Comparison of ENCODE assay signal across 1 cellular context in genomic region chr2:149733936-149734685, GRCh38.
TF ChIP-seq lines count a peak whose summit lies in the region.

No MANE protein-coding gene starts in this region.

TF ChIP-seq in HEK293, 187 proteins besides CTCF, POLR2A, EP300 and RAD21 (continued from another document):
- TF ChIP-seq, protein P1, sequence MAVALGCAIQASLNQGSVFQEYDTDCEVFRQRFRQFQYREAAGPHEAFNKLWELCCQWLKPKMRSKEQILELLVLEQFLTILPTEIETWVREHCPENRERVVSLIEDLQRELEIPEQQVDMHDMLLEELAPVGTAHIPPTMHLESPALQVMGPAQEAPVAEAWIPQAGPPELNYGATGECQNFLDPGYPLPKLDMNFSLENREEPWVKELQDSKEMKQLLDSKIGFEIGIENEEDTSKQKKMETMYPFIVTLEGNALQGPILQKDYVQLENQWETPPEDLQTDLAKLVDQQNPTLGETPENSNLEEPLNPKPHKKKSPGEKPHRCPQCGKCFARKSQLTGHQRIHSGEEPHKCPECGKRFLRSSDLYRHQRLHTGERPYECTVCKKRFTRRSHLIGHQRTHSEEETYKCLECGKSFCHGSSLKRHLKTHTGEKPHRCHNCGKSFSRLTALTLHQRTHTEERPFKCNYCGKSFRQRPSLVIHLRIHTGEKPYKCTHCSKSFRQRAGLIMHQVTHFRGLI (tag by site-specific recombination; IDR thresholded peaks at IDR 0.05), result no peak
- TF ChIP-seq MEIS1 (CRISPR knock-in tag; IDR thresholded peaks at IDR 0.05; ENCODE audit: borderline replicate concordance), result peak; percentile 97
